10 cellular contexts compared by ENCODE assay signal in genomic region chr5:157046041-157046440, GRCh38. TPM values are rescaled to one million over a fixed set of nuclear protein-coding genes. Genes with fewer than 3 reads are reported as not detected.
DNase-seq lines count a peak whose midpoint lies in the region; ATAC-seq and TF ChIP-seq lines count a peak whose summit lies in the region.
"Had no signal": no experiment of that assay in that cellular context is flagged by ENCODE, and none has a peak within 500 bp of the region (broad histone marks: within the 10 kb centered on the region; RNA-seq: fewer than 3 reads in every experiment).

No MANE protein-coding gene starts in this region.

- 0 out of 2 replicates have a peak, but pooled peaks cover 5% of the 10 kb centered on the region for H3K4me1 ChIP-seq in H9 (ENCODE audit: insufficient read depth, low read length)

- no peaks in the 10 kb centered on the region for H3K27me3 Mint-ChIP-seq in natural killer cell treated with Interleukin-12 subunit alpha and Interleukin-12 subunit beta and Interleukin-15 and Interleukin-18, amount 100 ng/mL, for 72 hours
- no peaks in the 10 kb centered on the region for H3K27me3 Mint-ChIP-seq in H9 (ENCODE audit: low read depth)
- H3K27me3 Mint-ChIP-seq: T-cell had no signal

- no peak overlapping the region for H2BK20ac ChIP-seq in H9 (ENCODE audit: low read depth, low read length, poor library complexity, severe bottlenecking)

- H3K27ac ChIP-seq in H9 (ENCODE audit: insufficient read length, low read depth, low read length), result no peak overlapping the region

- WGBS in H9 (ENCODE audit: extremely low coverage, insufficient read length, low lambda C conversion rate), result no CpG with 5 or more reads among the region's 3 CpGs

- peaks cover 20 to 31% of the 10 kb centered on the region in 2 donors for H3K4me1 Mint-ChIP-seq in natural killer cell treated with Interleukin-12 subunit alpha and Interleukin-12 subunit beta and Interleukin-15 and Interleukin-18, amount 100 ng/mL, for 72 hours (ENCODE audit: low read depth in 2 of 2)
- H3K4me1 Mint-ChIP-seq in H9, result peaks cover 9 to 14% of the 10 kb centered on the region in 2 experiments

- no peak overlapping the region for H3K4me3 Mint-ChIP-seq in natural killer cell treated with Interleukin-12 subunit alpha and Interleukin-12 subunit beta and Interleukin-15 and Interleukin-18, amount 100 ng/mL, for 72 hours
- H3K4me3 Mint-ChIP-seq in H9, result no peak overlapping the region
- H3K4me3 Mint-ChIP-seq: T-cell had no signal

- no peak overlapping the region for H3K18ac ChIP-seq in H9 (ENCODE audit: insufficient read length, low read depth, low read length)

- H3T11ph ChIP-seq in H9 (ENCODE audit: low read length), result no peak overlapping the region

- peaks cover 28% of the 10 kb centered on the region for H3K36me3 Mint-ChIP-seq in natural killer cell treated with Interleukin-12 subunit alpha and Interleukin-12 subunit beta and Interleukin-15 and Interleukin-18, amount 100 ng/mL, for 72 hours
- H3K36me3 Mint-ChIP-seq in H9 (ENCODE audit: insufficient read depth in 1 of 3, low read depth in 3 of 3), result no peaks in the 10 kb centered on the region; a peak in 1 of 7 replicates

- no peaks in the 10 kb centered on the region for H3K23me2 ChIP-seq in H9 (ENCODE audit: insufficient read length, low read depth, low read length, poor library complexity, severe bottlenecking)

- peak overlapping the region in 1 of 2 donors; percentile 74 for H3K27ac Mint-ChIP-seq in natural killer cell treated with Interleukin-12 subunit alpha and Interleukin-12 subunit beta and Interleukin-15 and Interleukin-18, amount 100 ng/mL, for 72 hours
- H3K27ac Mint-ChIP-seq in H9, result peak overlapping the region in 1 of 3 experiments; percentile 4; a peak in 1 of 7 replicates

- H2AFZ ChIP-seq in H9 (ENCODE audit: low read length), result no peak overlapping the region

- H4K20me1 ChIP-seq in H9 (ENCODE audit: control insufficient read depth, insufficient read depth, insufficient read length), result no peaks in the 10 kb centered on the region

- H2AK5ac ChIP-seq in H9 (ENCODE audit: insufficient read length, low read length), result no peak overlapping the region

- H3K9me3 Mint-ChIP-seq in natural killer cell treated with Interleukin-12 subunit alpha and Interleukin-12 subunit beta and Interleukin-15 and Interleukin-18, amount 100 ng/mL, for 72 hours, result no peaks in the 10 kb centered on the region
- no peaks in the 10 kb centered on the region for H3K9me3 Mint-ChIP-seq in H9
- H3K9me3 Mint-ChIP-seq: T-cell had no signal

- H3K9ac ChIP-seq in H9 (ENCODE audit: extremely low read depth, insufficient read length, low read length), result no peak overlapping the region

- no peak overlapping the region for H3K4ac ChIP-seq in H9 (ENCODE audit: low read depth, low read length)

- no peak overlapping the region for H2BK5ac ChIP-seq in H9 (ENCODE audit: insufficient read length, low read length)

- no peak overlapping the region for H2BK12ac ChIP-seq in H9 (ENCODE audit: insufficient read length, low read depth, low read length)

- H3K14ac ChIP-seq in H9 (ENCODE audit: insufficient read depth, low read length), result no peak overlapping the region

- H3K9me3 ChIP-seq in H9 (ENCODE audit: control insufficient read depth, low read depth, low read length), result no peaks in the 10 kb centered on the region

- no peak overlapping the region for H4K5ac ChIP-seq in H9 (ENCODE audit: insufficient read length, low read depth, low read length)

- no peaks in the 10 kb centered on the region for H3K27me3 ChIP-seq in H9 (ENCODE audit: insufficient read depth, low read length)

- no peak overlapping the region for H2BK120ac ChIP-seq in H9 (ENCODE audit: low read depth, low read length, poor library complexity, severe bottlenecking)

- H3K79me2 ChIP-seq in H9 (ENCODE audit: insufficient read depth, low read length), result no peaks in the 10 kb centered on the region

- H4K8ac ChIP-seq in H9 (replicated peaks; ENCODE audit: insufficient read length, low read depth, low read length), result no peak overlapping the region

- peak; percentile 77 for DNase-seq in DMS53 treated with DMSO at 0.1 percent for 48 hours (lab: John Stamatoyannopoulos, UW; ENCODE audit: unreplicated experiment)
- peak; percentile 79 for DNase-seq in HK-2 (ENCODE audit: unreplicated experiment)
- peak; percentile 84 for DNase-seq in cerebellar cortex (ENCODE audit: low spot score)
- DNase-seq in natural killer cell treated with Interleukin-12 subunit alpha and Interleukin-12 subunit beta and Interleukin-15 and Interleukin-18, amount 100 ng/mL, for 72 hours (ENCODE audit: low spot score), result no peak
- DNase-seq in dedifferentiated amniotic fluid mesenchymal stem cell (ENCODE audit: extremely low spot score), result no peak
- DNase-seq in H9, result no peak
- DNase-seq: activated gamma-delta T cell, NCI-H146, T-cell had no signal

- no peak overlapping the region for H3K4me2 ChIP-seq in H9 (ENCODE audit: insufficient read depth, insufficient read length, low read length)

- no peak overlapping the region for H3K56ac ChIP-seq in H9 (ENCODE audit: insufficient read length, low read depth, low read length)

- ATAC-seq in natural killer cell treated with Interleukin-12 subunit alpha and Interleukin-12 subunit beta and Interleukin-15 and Interleukin-18, amount 100 ng/mL, for 72 hours, result peak; percentile 67 to 72
- ATAC-seq in HG03378 (IDR thresholded peaks at IDR 0.05; ENCODE audit: unreplicated experiment), result no peak

- H2BK15ac ChIP-seq in H9 (ENCODE audit: low read depth, low read length), result no peak overlapping the region

- H3K23ac ChIP-seq in H9 (ENCODE audit: insufficient read length, low read depth, low read length), result no peak overlapping the region

- TF ChIP-seq CTCF in H9 (conservative IDR thresholded peaks at IDR 0.05), result no peak

- H3K79me1 ChIP-seq in H9 (ENCODE audit: insufficient read depth, low read depth, low read length, poor library complexity, severe bottlenecking), result no peaks in the 10 kb centered on the region

- no peak overlapping the region for H4K91ac ChIP-seq in H9 (ENCODE audit: insufficient read length, low read depth, low read length)

RNA-seq across cellular contexts. Expression of gene HAVCR1, which starts 12.9 kb away (rescaled TPM):
- total RNA-seq in natural killer cell treated with Interleukin-12 subunit alpha and Interleukin-12 subunit beta and Interleukin-15 and Interleukin-18, amount 100 ng/mL, for 72 hours, result 10 to 100 TPM; 23.9 to 26.5 TPM
- not detected in 2 replicates for total RNA-seq in H9 (2021)

Comparison
In these comparisons a context has a peak if more than half of its experiments do, and no peak if none do; other contexts are left out.
1. DNase-seq: peak in DMS53 treated with DMSO at 0.1 percent for 48 hours (single experiment), HK-2 (single experiment) and cerebellar cortex (single experiment); none in natural killer cell treated with Interleukin-12 subunit alpha and Interleukin-12 subunit beta and Interleukin-15 and Interleukin-18, amount 100 ng/mL, for 72 hours (single experiment), dedifferentiated amniotic fluid mesenchymal stem cell (single experiment) and H9 (single experiment).
2. RNA of gene HAVCR1, which starts 12.9 kb away (total RNA-seq): 23.9 to 26.5 TPM in natural killer cell treated with Interleukin-12 subunit alpha and Interleukin-12 subunit beta and Interleukin-15 and Interleukin-18, amount 100 ng/mL, for 72 hours; not detected in H9; every median in the first group is over 10 times any median in the second.